Comparison of ENCODE assay signal across 8 cellular contexts in the genomic region with DNA sequence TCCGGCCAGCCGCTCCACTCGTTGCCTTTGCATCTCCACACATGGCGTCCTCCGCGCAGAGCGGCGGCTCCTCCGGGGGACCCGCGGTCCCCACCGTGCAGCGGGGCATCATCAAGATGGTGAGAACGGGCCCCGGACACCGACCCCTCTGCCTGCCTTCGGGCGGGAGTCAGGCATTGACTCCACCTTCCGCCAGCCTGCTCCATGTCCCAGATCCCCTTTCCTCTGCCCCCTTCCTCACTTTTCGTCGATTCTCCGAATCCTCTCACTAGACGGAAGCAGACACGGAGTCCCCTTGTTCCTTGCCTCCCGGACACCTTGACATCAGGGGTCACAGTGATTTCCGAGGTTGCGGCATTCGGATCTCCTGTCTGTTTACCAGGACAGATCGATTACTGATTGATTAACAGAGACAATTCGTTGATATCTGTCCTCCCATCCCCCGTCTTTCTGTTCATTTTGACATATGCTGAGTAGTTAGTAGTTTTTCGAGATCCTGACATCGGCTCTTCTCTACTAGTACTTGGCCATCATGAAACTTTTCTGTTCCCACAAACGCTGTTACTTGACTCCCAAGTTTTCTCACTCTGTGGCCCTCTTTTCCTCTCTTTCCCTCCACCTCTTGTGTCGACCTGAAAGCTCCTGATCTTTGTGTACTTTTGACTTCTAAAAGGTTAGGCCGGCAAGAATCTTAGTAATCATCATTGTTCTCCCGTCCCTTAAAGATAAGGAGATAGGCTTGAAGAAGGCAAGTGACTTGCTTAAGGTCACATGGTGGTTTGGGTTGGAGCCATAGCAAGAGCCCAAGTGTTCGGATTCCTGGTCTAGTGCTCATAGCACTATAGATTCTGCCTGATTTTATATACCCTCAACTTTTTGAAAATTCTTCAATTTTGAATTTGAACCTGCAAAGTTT. TPM values are rescaled to one million over a fixed set of nuclear protein-coding genes. Genes with fewer than 3 reads are reported as not detected.
DNase-seq lines count a peak whose midpoint lies in the region; ATAC-seq and TF ChIP-seq lines count a peak whose summit lies in the region.

No MANE protein-coding gene starts in this region.

- peak overlapping the region; percentile 95 for H3K27ac Mint-ChIP-seq in activated CD4-positive, alpha-beta memory T cell treated with anti-CD3 and anti-CD28 coated beads, Interleukin-2, amount 10 ng/mL, durations not matched to agents 7 days and 5 days

- H3K27me3 Mint-ChIP-seq in activated CD4-positive, alpha-beta memory T cell treated with anti-CD3 and anti-CD28 coated beads, Interleukin-2, amount 10 ng/mL, durations not matched to agents 7 days and 5 days, result no peaks in the 10 kb centered on the region

- H3K27ac ChIP-seq in 22Rv1 (peak overlapping the region; percentile 79), right atrium auricular region (peak overlapping the region; percentile 93 to 96), spleen (peak overlapping the region; percentile 79 to 98 (median 94))

- POLR2A ChIA-PET in activated CD4-positive, alpha-beta memory T cell treated with anti-CD3 and anti-CD28 coated beads, Interleukin-2, amount 10 ng/mL, durations not matched to agents 7 days and 5 days (lab: Charles Lee), result interaction anchor here (1.0 to 2.5 kb wide), 4 partner anchors 9 to 261 kb away, joined by 3 to 18 read pairs (median 8); partner anchors contain the start of genes GCC1 and ZNF800

- CTCF ChIA-PET in activated CD4-positive, alpha-beta memory T cell treated with anti-CD3 and anti-CD28 coated beads, Interleukin-2, amount 10 ng/mL, durations not matched to agents 7 days and 5 days (lab: Charles Lee), result interaction anchor here (1.1 kb wide), 1 partner anchor 64 kb away, joined by 4 read pairs; the partner anchor contains the start of gene ARF5

- peaks cover 36% of the 10 kb centered on the region for H3K36me3 Mint-ChIP-seq in activated CD4-positive, alpha-beta memory T cell treated with anti-CD3 and anti-CD28 coated beads, Interleukin-2, amount 10 ng/mL, durations not matched to agents 7 days and 5 days (ENCODE audit: low read depth)

- H3K36me3 ChIP-seq in right atrium auricular region (peaks cover 4% of the 10 kb centered on the region), spleen (peaks cover 0 to 17% (median 3%) of the 10 kb centered on the region in 6 donors)

- TF ChIP-seq CTCF in 22Rv1 (IDR thresholded peaks at IDR 0.05), result no peak
- no peak for TF ChIP-seq CTCF in right atrium auricular region (IDR thresholded peaks at IDR 0.05)
- TF ChIP-seq CTCF in spleen (IDR thresholded peaks at IDR 0.05 in 8 of 11, conservative IDR thresholded peaks at IDR 0.05 in 3 of 11), result no peak

- 1 to 3% (median 3%) methylated on average over 34 to 38 of the region's 38 CpGs for WGBS in spleen, 5 donors

- intact Hi-C loops in spleen (cut with DNase I; ENCODE audit: low total_unique reads), result loop anchor here (5.0 kb wide), 1 partner anchor 65 kb away; the partner anchor contains the start of genes ARF5 and GCC1

- no peak for TF ChIP-seq POLR2A in spleen (IDR thresholded peaks at IDR 0.05)

- H3K9me3 ChIP-seq in right atrium auricular region, result no peaks in the 10 kb centered on the region
- no peaks in the 10 kb centered on the region for H3K9me3 ChIP-seq in spleen

- H3K9me3 Mint-ChIP-seq in activated CD4-positive, alpha-beta memory T cell treated with anti-CD3 and anti-CD28 coated beads, Interleukin-2, amount 10 ng/mL, durations not matched to agents 7 days and 5 days, result no peaks in the 10 kb centered on the region

- peaks cover 0 to 41% of the 10 kb centered on the region in 2 donors for H3K4me1 ChIP-seq in right atrium auricular region
- H3K4me1 ChIP-seq in spleen, result peaks cover 17 to 59% (median 46%) of the 10 kb centered on the region in 6 donors

- peak overlapping the region; percentile 98 for H3K4me3 Mint-ChIP-seq in activated CD4-positive, alpha-beta memory T cell treated with anti-CD3 and anti-CD28 coated beads, Interleukin-2, amount 10 ng/mL, durations not matched to agents 7 days and 5 days

- H3K4me3 ChIP-seq in right atrium auricular region (peak overlapping the region; percentile 93 to 98), spleen (peak overlapping the region; percentile 67 to 94 (median 91))

- H3K27me3 ChIP-seq in right atrium auricular region, result no peaks in the 10 kb centered on the region
- H3K27me3 ChIP-seq in spleen (replicated peaks in 1 of 7), result no peaks in the 10 kb centered on the region

- H3K4me1 Mint-ChIP-seq in activated CD4-positive, alpha-beta memory T cell treated with anti-CD3 and anti-CD28 coated beads, Interleukin-2, amount 10 ng/mL, durations not matched to agents 7 days and 5 days, result peaks cover 42% of the 10 kb centered on the region

- no peak for DNase-seq in activated CD4-positive, alpha-beta memory T cell treated with anti-CD3 and anti-CD28 coated beads, Interleukin-2, amount 10 ng/mL, durations not matched to agents 7 days and 5 days
- DNase-seq in right atrium auricular region (ENCODE audit: low spot score) (no peak), spleen (no peak), SK-N-DZ (ENCODE audit: low spot score) (no peak), pons (ENCODE audit: low spot score) (no peak)

- ATAC-seq in GM18858 (IDR thresholded peaks at IDR 0.05; ENCODE audit: unreplicated experiment) (peak; percentile 2), HG03354 (IDR thresholded peaks at IDR 0.05; ENCODE audit: poor library complexity, severe bottlenecking, unreplicated experiment) (peak; percentile 23)

RNA-seq across cellular contexts. Expression of gene SND1, which starts 0.6 kb away (rescaled TPM):
- 100 to 1,000 TPM; 171 to 175 TPM for total RNA-seq in activated CD4-positive, alpha-beta memory T cell treated with anti-CD3 and anti-CD28 coated beads, Interleukin-2, amount 10 ng/mL, durations not matched to agents 7 days and 5 days
- 10 to 100 TPM; 69.4 to 77.6 TPM for total RNA-seq in right atrium auricular region
- total RNA-seq in spleen, result 100 to 1,000 TPM in 6 of 7 donors, 10 to 100 TPM in 1; 99.5 to 173 (median 139) TPM
- polyA plus RNA-seq in spleen, result 10 to 100 TPM; 61.7 to 76.4 (median 68.5) TPM
- 135 and 158 TPM in 2 replicates for polyA plus RNA-seq in SK-N-DZ (2014; cell fraction: cytosol; rRNA removed)
- polyA plus RNA-seq in SK-N-DZ (2014; cell fraction: nucleus; rRNA removed), result 58.1 and 62.4 TPM in 2 replicates

RNA-seq across cellular contexts. Expression of gene PAX4, which starts 34.6 kb away (rescaled TPM):
- not detected for total RNA-seq in activated CD4-positive, alpha-beta memory T cell treated with anti-CD3 and anti-CD28 coated beads, Interleukin-2, amount 10 ng/mL, durations not matched to agents 7 days and 5 days
- total RNA-seq in right atrium auricular region (not detected), spleen (not detected)
- not detected for polyA plus RNA-seq in spleen
- 2.6 and 4.1 TPM in 2 replicates for polyA plus RNA-seq in SK-N-DZ (2014; cell fraction: cytosol; rRNA removed)
- 3.5 and 9.6 TPM in 2 replicates for polyA plus RNA-seq in SK-N-DZ (2014; cell fraction: nucleus; rRNA removed)

RNA-seq across cellular contexts. Expression of gene FSCN3, which starts 59.1 kb away (rescaled TPM):
- total RNA-seq in activated CD4-positive, alpha-beta memory T cell treated with anti-CD3 and anti-CD28 coated beads, Interleukin-2, amount 10 ng/mL, durations not matched to agents 7 days and 5 days, result 1 to 10 TPM in 1 of 2 experiments, under 1 TPM in 1; 0.98 to 1.2 TPM
- 1 to 10 TPM in 1 of 2 donors, not detected in 1; 2.6 TPM for total RNA-seq in right atrium auricular region
- total RNA-seq in spleen, result 1 to 10 TPM in 4 of 7 donors, under 1 TPM in 3; 0.67 to 2.9 (median 1.0) TPM
- 1 to 10 TPM in 1 of 3 donors, under 1 TPM in 2; 0.22 to 1.6 (median 0.89) TPM for polyA plus RNA-seq in spleen
- polyA plus RNA-seq in SK-N-DZ (2014; cell fraction: cytosol; rRNA removed), result 0.73 and 2.5 TPM in 2 replicates
- polyA plus RNA-seq in SK-N-DZ (2014; cell fraction: nucleus; rRNA removed), result 1.5 and 3.9 TPM in 2 replicates
